29 cellular contexts compared by ENCODE assay signal in genomic region chr7:108684629-108685028, GRCh38.
DNase-seq lines count a peak whose midpoint lies in the region; ATAC-seq and TF ChIP-seq lines count a peak whose summit lies in the region.
"Had no signal": no experiment of that assay in that cellular context is flagged by ENCODE, and none has a peak within 500 bp of the region (broad histone marks: within the 10 kb centered on the region; RNA-seq: fewer than 3 reads in every experiment).

No MANE protein-coding gene starts in this region.

- no peak overlapping the region for H2BK120ac ChIP-seq in mesenchymal stem cell (ENCODE audit: low read depth, low read length)

- no peak overlapping the region for H2BK12ac ChIP-seq in mesenchymal stem cell (ENCODE audit: low read length in 2 of 2)

- DNase-seq in COLO829 (ENCODE audit: low spot score): peak; percentile 59
- peak; percentile 7 for DNase-seq in HT-29 (ENCODE audit: low spot score)
- DNase-seq in astrocyte of the hippocampus (ENCODE audit: low read depth, low spot score): peak; percentile 56
- DNase-seq in mesenchymal stem cell: peak; percentile 28
- DNase-seq in NCI-H1436 treated with DMSO at 0.1 percent for 48 hours (lab: John Stamatoyannopoulos, UW): no peak
- DNase-seq in NCI-H1105 (lab: John Stamatoyannopoulos, UW): no peak
- no peak for DNase-seq in chondrocyte (ENCODE audit: low spot score)
- DNase-seq: activated CD4-positive, alpha-beta memory T cell treated with anti-CD3 and anti-CD28 coated beads for 36 hours; activated CD4-positive, alpha-beta T cell treated with anti-CD3 and anti-CD28 coated beads for 1 hour; activated naive CD4-positive, alpha-beta T cell treated with Interleukin-2 at 50 U/mL for 16 hours; DMS153; H7; islet precursor cell; left ventricle myocardium inferior; MM.1S; naive B cell; NCI-H2081; NCI-H2227 treated with DMSO at 0.1 percent for 48 hours; NCI-H526; Right ventricle myocardium superior; sigmoid colon; stimulated activated CD4-positive, alpha-beta T cell treated with anti-CD3 and anti-CD28 coated beads, Interleukin-4, amount 100 ng/mL, for 1 hour; stomach had no signal

- no peak overlapping the region for H3K23ac ChIP-seq in mesenchymal stem cell (ENCODE audit: low read length in 2 of 2)

- no peak overlapping the region for H3K27ac Mint-ChIP-seq in chondrocyte (ENCODE audit: unreplicated experiment)
- H3K27ac Mint-ChIP-seq: activated CD4-positive, alpha-beta memory T cell treated with anti-CD3 and anti-CD28 coated beads for 36 hours; brain; mesothelial cell of epicardium; naive B cell; progenitor cell of endocrine pancreas; T-helper 2 cell treated with Interferon-gamma antibody and Interleukin-4, amounts not matched to agents 5 μg/mL and 100 μg/mL, for 36 hours had no signal

- H2AFZ ChIP-seq in mesenchymal stem cell (ENCODE audit: low read depth, low read length): no peak overlapping the region

- no peak overlapping the region for H3K4me2 ChIP-seq in mesenchymal stem cell (ENCODE audit: low read length, poor library complexity, severe bottlenecking)

- 73% methylated on average over 3 of the region's 4 CpGs for WGBS in mesenchymal stem cell

- no peaks in the 10 kb centered on the region for H3K79me1 ChIP-seq in mesenchymal stem cell (replicated peaks; ENCODE audit: low read length, poor library complexity, severe bottlenecking)

- H3K4me3 ChIP-seq in mesenchymal stem cell (ENCODE audit: insufficient read depth in 1 of 2, low read depth in 1 of 2, low read length in 2 of 2): no peak overlapping the region
- H3K4me3 ChIP-seq: left ventricle myocardium inferior, sigmoid colon, stomach, vagina had no signal

- no peak overlapping the region for H4K8ac ChIP-seq in mesenchymal stem cell (ENCODE audit: low read length)

- no peak overlapping the region for H3K9ac ChIP-seq in mesenchymal stem cell (ENCODE audit: low read length)

- H2BK15ac ChIP-seq in mesenchymal stem cell (ENCODE audit: low read depth, poor library complexity, severe bottlenecking): no peak overlapping the region

- peaks cover 8% of the 10 kb centered on the region for H3K9me3 Mint-ChIP-seq in chondrocyte (ENCODE audit: low read depth)
- H3K9me3 Mint-ChIP-seq: T-helper 2 cell treated with Interferon-gamma antibody and Interleukin-4, amounts not matched to agents 5 μg/mL and 100 μg/mL, for 36 hours had no signal

- peaks cover 1% of the 10 kb centered on the region for H3K36me3 Mint-ChIP-seq in chondrocyte (ENCODE audit: low read depth)
- H3K36me3 Mint-ChIP-seq: activated CD4-positive, alpha-beta memory T cell treated with anti-CD3 and anti-CD28 coated beads for 36 hours; brain; mesothelial cell of epicardium; naive B cell had no signal

- H4K91ac ChIP-seq in mesenchymal stem cell (ENCODE audit: low read length): no peak overlapping the region

- no peak overlapping the region for H2BK5ac ChIP-seq in mesenchymal stem cell (ENCODE audit: low read depth, low read length, poor library complexity, severe bottlenecking)

- no peak for TF ChIP-seq CTCF in chondrocyte (IDR thresholded peaks at IDR 0.05)

- H3K4me3 Mint-ChIP-seq in chondrocyte (ENCODE audit: unreplicated experiment): no peak overlapping the region
- H3K4me3 Mint-ChIP-seq: activated CD4-positive, alpha-beta memory T cell treated with anti-CD3 and anti-CD28 coated beads for 36 hours; brain; mesothelial cell of epicardium; naive B cell; T-helper 2 cell treated with Interferon-gamma antibody and Interleukin-4, amounts not matched to agents 5 μg/mL and 100 μg/mL, for 36 hours had no signal

- no peaks in the 10 kb centered on the region for H3K4me1 Mint-ChIP-seq in chondrocyte (ENCODE audit: low read depth)
- H3K4me1 Mint-ChIP-seq: brain, mesothelial cell of epicardium, naive B cell had no signal

- H3K4me1 ChIP-seq in mesenchymal stem cell (ENCODE audit: control insufficient read depth, insufficient read depth, low read depth, low read length): peaks cover 6% of the 10 kb centered on the region
- H3K4me1 ChIP-seq: left ventricle myocardium inferior, sigmoid colon, stomach, vagina had no signal

- no peak overlapping the region for H2AK5ac ChIP-seq in mesenchymal stem cell (ENCODE audit: low read length, severe bottlenecking)

- H3K9me3 ChIP-seq in mesenchymal stem cell (ENCODE audit: control insufficient read depth, low read length): no peaks in the 10 kb centered on the region
- H3K9me3 ChIP-seq: sigmoid colon, vagina had no signal

- ATAC-seq in HG03045 (IDR thresholded peaks at IDR 0.05; ENCODE audit: unreplicated experiment): no peak

- no peaks in the 10 kb centered on the region for H3K36me3 ChIP-seq in mesenchymal stem cell (ENCODE audit: control insufficient read depth in 1 of 2, insufficient read depth in 2 of 2, low read depth in 1 of 2, low read length in 2 of 2)
- H3K36me3 ChIP-seq: left ventricle myocardium inferior, sigmoid colon, stomach, vagina had no signal

- H3K27ac ChIP-seq in mesenchymal stem cell (ENCODE audit: low read length, poor library complexity, severe bottlenecking): peak overlapping the region; percentile 14
- H3K27ac ChIP-seq: left ventricle myocardium inferior, sigmoid colon, stomach, vagina had no signal

- no peak overlapping the region for H3K18ac ChIP-seq in mesenchymal stem cell (ENCODE audit: low read depth in 1 of 2, low read length in 2 of 2)

- no peak overlapping the region for H3K4ac ChIP-seq in mesenchymal stem cell (ENCODE audit: low read depth in 1 of 2, low read length in 2 of 2)

- no peak overlapping the region for H3K14ac ChIP-seq in mesenchymal stem cell (ENCODE audit: low read length in 2 of 2)

- no peaks in the 10 kb centered on the region for H3K27me3 ChIP-seq in mesenchymal stem cell (ENCODE audit: control insufficient read depth in 1 of 2, insufficient read depth in 1 of 2, low read length in 2 of 2)
- H3K27me3 ChIP-seq: sigmoid colon, stomach, vagina had no signal

- H3K27me3 Mint-ChIP-seq in chondrocyte (ENCODE audit: low read depth): no peaks in the 10 kb centered on the region
- H3K27me3 Mint-ChIP-seq: progenitor cell of endocrine pancreas had no signal

Comparison
In these comparisons a context has a peak if more than half of its experiments do, and no peak if none do; other contexts are left out.
1. DNase-seq: peak in COLO829 (single experiment), HT-29 (single experiment), astrocyte of the hippocampus (single experiment) and mesenchymal stem cell (single experiment); none in NCI-H1436 treated with DMSO at 0.1 percent for 48 hours (single experiment), NCI-H1105 (single experiment) and chondrocyte (single experiment).